Comparison of ENCODE assay signal across 17 cellular contexts in genomic region chr17:42431758-42432161, GRCh38. TPM values are rescaled to one million over a fixed set of nuclear protein-coding genes. Genes with fewer than 3 reads are reported as not detected.
DNase-seq lines count a peak whose midpoint lies in the region; ATAC-seq and TF ChIP-seq lines count a peak whose summit lies in the region.
"Had no signal": no experiment of that assay in that cellular context is flagged by ENCODE, and none has a peak within 500 bp of the region (broad histone marks: within the 10 kb centered on the region; RNA-seq: fewer than 3 reads in every experiment).

No MANE protein-coding gene starts in this region.

- no peaks in the 10 kb centered on the region for H3K9me3 Mint-ChIP-seq in H9

- no peak overlapping the region for H3K9ac ChIP-seq in H9 (ENCODE audit: extremely low read depth, insufficient read length, low read length)
- H3K9ac ChIP-seq in adipocyte (ENCODE audit: low read length): peak overlapping the region; percentile 69

- H3K79me2 ChIP-seq in H9 (ENCODE audit: insufficient read depth, low read length): no peaks in the 10 kb centered on the region

- H3T11ph ChIP-seq in H9 (ENCODE audit: low read length): no peak overlapping the region

- TF ChIP-seq CTCF in H9 (conservative IDR thresholded peaks at IDR 0.05) (no peak), gastrocnemius medialis (IDR thresholded peaks at IDR 0.05 in 4 of 5, conservative IDR thresholded peaks at IDR 0.05 in 1 of 5) (no peak)

- no peak overlapping the region for H4K91ac ChIP-seq in H9 (ENCODE audit: insufficient read length, low read depth, low read length)

- in situ Hi-C loops in gastrocnemius medialis (cut with MboI; ENCODE audit: low sequenced_read_pairs in 4 of 4): no loop called here

- no peak overlapping the region for H2AK5ac ChIP-seq in H9 (ENCODE audit: insufficient read length, low read length)

- peak overlapping the region; percentile 33 to 98 (median 44); a peak in 5 of 7 replicates for H3K27ac Mint-ChIP-seq in H9

- H3K36me3 ChIP-seq in adipocyte (ENCODE audit: control insufficient read depth, insufficient read depth, low read length, severe bottlenecking) (no peaks in the 10 kb centered on the region), gastrocnemius medialis (no peaks in the 10 kb centered on the region)
- H3K36me3 ChIP-seq: adrenal gland, right lobe of liver, SJSA1 had no signal

- no peak overlapping the region for H3K14ac ChIP-seq in H9 (ENCODE audit: insufficient read depth, low read length)

- H3K36me3 Mint-ChIP-seq in H9 (ENCODE audit: insufficient read depth in 1 of 3, low read depth in 3 of 3): no peaks in the 10 kb centered on the region

- H3K27ac ChIP-seq in H9 (ENCODE audit: insufficient read length, low read depth, low read length) (no peak overlapping the region), gastrocnemius medialis (peak overlapping the region; percentile 18 to 45 (median 44))
- H3K27ac ChIP-seq: adrenal gland, right lobe of liver, SJSA1 had no signal

- H2BK15ac ChIP-seq in H9 (ENCODE audit: low read depth, low read length): no peak overlapping the region

- no peak overlapping the region for H4K8ac ChIP-seq in H9 (replicated peaks; ENCODE audit: insufficient read length, low read depth, low read length)

- H3K4me1 ChIP-seq in H9 (ENCODE audit: insufficient read depth, low read length) (peaks cover 2% of the 10 kb centered on the region; the same call in 1 of the 2 replicates), adipocyte (ENCODE audit: control insufficient read depth, insufficient read depth, low read length) (peaks cover 49% of the 10 kb centered on the region), gastrocnemius medialis (peaks cover 9 to 14% of the 10 kb centered on the region in 2 donors)
- H3K4me1 ChIP-seq: right lobe of liver had no signal

- no CpG with 5 or more reads among the region's 3 CpGs for WGBS in H9 (ENCODE audit: extremely low coverage, insufficient read length, low lambda C conversion rate)

- no peaks in the 10 kb centered on the region for H3K23me2 ChIP-seq in H9 (ENCODE audit: insufficient read length, low read depth, low read length, poor library complexity, severe bottlenecking)

- H3K27me3 ChIP-seq in H9 (ENCODE audit: insufficient read depth, low read length): no peaks in the 10 kb centered on the region
- H3K27me3 ChIP-seq in adipocyte (replicated peaks; ENCODE audit: control insufficient read depth, insufficient read depth, low read length): no peaks in the 10 kb centered on the region
- no peaks in the 10 kb centered on the region for H3K27me3 ChIP-seq in gastrocnemius medialis
- H3K27me3 ChIP-seq: adrenal gland, right lobe of liver, SJSA1 had no signal

- ATAC-seq in gastrocnemius medialis: no peak
- ATAC-seq: right lobe of liver had no signal

- no peaks in the 10 kb centered on the region for H4K20me1 ChIP-seq in H9 (ENCODE audit: control insufficient read depth, insufficient read depth, insufficient read length)

- no peak overlapping the region for H2AFZ ChIP-seq in H9 (ENCODE audit: low read length)

- H3K9me3 ChIP-seq in H9 (ENCODE audit: control insufficient read depth, low read depth, low read length): no peaks in the 10 kb centered on the region
- H3K9me3 ChIP-seq in adipocyte (ENCODE audit: control insufficient read depth, low read length): no peaks in the 10 kb centered on the region
- H3K9me3 ChIP-seq in gastrocnemius medialis: no peaks in the 10 kb centered on the region
- H3K9me3 ChIP-seq: adrenal gland, right lobe of liver, SJSA1 had no signal

- H2BK120ac ChIP-seq in H9 (ENCODE audit: low read depth, low read length, poor library complexity, severe bottlenecking): no peak overlapping the region

- no peaks in the 10 kb centered on the region for H3K79me1 ChIP-seq in H9 (ENCODE audit: insufficient read depth, low read depth, low read length, poor library complexity, severe bottlenecking)

- H3K4ac ChIP-seq in H9 (ENCODE audit: low read depth, low read length): no peak overlapping the region

- no peak overlapping the region for H2BK5ac ChIP-seq in H9 (ENCODE audit: insufficient read length, low read length)

- H3K56ac ChIP-seq in H9 (ENCODE audit: insufficient read length, low read depth, low read length): no peak overlapping the region

- DNase-seq in H9 (no peak), adipocyte (ENCODE audit: low read depth) (peak; percentile 84), iris pigment epithelial cell (ENCODE audit: low read depth) (peak; percentile 51), gastrocnemius medialis (no peak), T-helper 9 cell (no peak)
- no peak for DNase-seq in activated effector memory CD4-positive, alpha-beta T cell treated with anti-CD3 and anti-CD28 coated beads, Interleukin-2, amount 50 U/mL, for 16 hours
- no peak for DNase-seq in effector CD4-positive, alpha-beta T cell
- DNase-seq: activated CD4-positive, CD25-positive, alpha-beta regulatory T cell treated with anti-CD3 and anti-CD28 coated beads, Interleukin-2, amount 50 U/mL, for 72 hours; central memory CD4-positive, alpha-beta T cell; EL; NCI-H1417 treated with DMSO at 0.1 percent for 48 hours; NCI-H2171 treated with DMSO at 0.1 percent for 48 hours; occipital lobe; stimulated activated naive CD4-positive, alpha-beta T cell treated with Interleukin-2 at 50 U/mL for 16 hours had no signal

- H2BK12ac ChIP-seq in H9 (ENCODE audit: insufficient read length, low read depth, low read length): no peak overlapping the region

- H3K4me3 Mint-ChIP-seq in H9: no peak overlapping the region

- no peak overlapping the region for H4K5ac ChIP-seq in H9 (ENCODE audit: insufficient read length, low read depth, low read length)

- H3K27me3 Mint-ChIP-seq in H9 (ENCODE audit: low read depth): no peaks in the 10 kb centered on the region

- no peak overlapping the region for H2BK20ac ChIP-seq in H9 (ENCODE audit: low read depth, low read length, poor library complexity, severe bottlenecking)

- H3K4me3 ChIP-seq in adipocyte (ENCODE audit: low read length): no peak overlapping the region
- H3K4me3 ChIP-seq in gastrocnemius medialis: no peak overlapping the region
- H3K4me3 ChIP-seq: adrenal gland, right lobe of liver, SJSA1 had no signal

- H3K4me2 ChIP-seq in H9 (ENCODE audit: insufficient read depth, insufficient read length, low read length): no peak overlapping the region

- intact Hi-C loops in gastrocnemius medialis (cut with DNase I; ENCODE audit: low total_unique reads): no loop called here

- H3K4me1 Mint-ChIP-seq in H9: peaks cover 15 to 37% of the 10 kb centered on the region in 2 experiments

- no peak overlapping the region for H3K18ac ChIP-seq in H9 (ENCODE audit: insufficient read length, low read depth, low read length)

- no peak overlapping the region for H3K23ac ChIP-seq in H9 (ENCODE audit: insufficient read length, low read depth, low read length)

- TF ChIP-seq POLR2A in gastrocnemius medialis (IDR thresholded peaks at IDR 0.05): no peak

RNA-seq across cellular contexts. Expression of gene CAVIN1, which starts 8.7 kb away (rescaled TPM):
- total RNA-seq in H9 (2021) (65.2 and 70.0 TPM in 2 replicates), gastrocnemius medialis (100 to 1,000 TPM in 3 of 4 donors, 10 to 100 TPM in 1; 64.9 to 137 (median 125) TPM)

RNA-seq across cellular contexts. Expression of gene ATP6V0A1, which starts 26.9 kb away (rescaled TPM):
- total RNA-seq in H9 (2021) (47.8 and 54.1 TPM in 2 replicates), gastrocnemius medialis (100 to 1,000 TPM in 2 of 4 donors, 10 to 100 TPM in 2; 65.3 to 138 (median 95.3) TPM)

RNA-seq across cellular contexts. Expression of gene STAT3, which starts 43.5 kb away (rescaled TPM):
- total RNA-seq in H9 (2021): 82.1 and 83.2 TPM in 2 replicates
- 100 to 1,000 TPM in 3 of 4 donors, 10 to 100 TPM in 1; 88.4 to 203 (median 130) TPM for total RNA-seq in gastrocnemius medialis

Comparison
In these comparisons a context has a peak if more than half of its experiments do, and no peak if none do; other contexts are left out.
1. DNase-seq: peak in adipocyte (single experiment) and iris pigment epithelial cell (single experiment); none in H9 (single experiment), gastrocnemius medialis (0 of 2), activated effector memory CD4-positive, alpha-beta T cell treated with anti-CD3 and anti-CD28 coated beads, Interleukin-2, amount 50 U/mL, for 16 hours (single experiment), T-helper 9 cell (single experiment) and effector CD4-positive, alpha-beta T cell (single experiment).